8 cellular contexts compared by ENCODE assay signal in the genomic region with DNA sequence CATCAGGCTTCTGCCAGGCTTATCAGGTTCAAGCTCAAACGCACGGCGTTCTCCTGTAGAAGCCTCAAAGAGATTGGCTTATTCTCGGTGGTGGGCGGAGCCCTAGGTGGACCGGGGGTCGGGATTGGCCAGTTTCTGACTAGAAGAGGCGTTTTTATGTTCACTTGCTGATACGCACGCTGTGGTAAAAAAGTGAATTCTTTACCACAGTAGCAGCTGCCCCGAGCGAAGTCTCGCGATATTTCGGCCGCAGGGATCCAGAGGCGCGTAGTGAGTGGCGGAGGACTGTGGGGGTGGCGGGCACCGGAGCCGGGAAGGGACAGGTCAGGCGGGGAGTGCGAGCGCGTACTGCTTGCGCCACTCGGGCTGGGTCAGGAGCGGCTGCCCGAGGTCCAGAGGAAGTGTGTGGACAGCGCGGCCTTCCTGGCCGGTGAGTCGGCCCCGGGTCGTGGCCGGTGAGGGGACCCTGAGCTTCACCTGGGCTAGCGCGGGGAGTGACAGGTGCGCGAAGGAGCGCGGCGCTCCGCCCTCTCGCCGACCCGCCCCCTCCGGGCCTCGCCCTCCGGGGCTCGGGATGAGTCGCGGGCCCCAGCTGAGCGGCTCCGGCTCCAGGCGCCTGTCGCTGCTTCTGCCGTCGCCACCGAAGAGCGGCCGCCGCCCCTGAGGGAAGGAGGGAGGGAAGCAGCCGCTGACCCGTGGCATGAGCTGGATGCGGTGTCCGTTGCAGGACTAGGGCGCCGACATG. TPM values are rescaled to one million over a fixed set of nuclear protein-coding genes. Genes with fewer than 3 reads are reported as not detected.
DNase-seq lines count a peak whose midpoint lies in the region; ATAC-seq and TF ChIP-seq lines count a peak whose summit lies in the region.

A gene with protein sequence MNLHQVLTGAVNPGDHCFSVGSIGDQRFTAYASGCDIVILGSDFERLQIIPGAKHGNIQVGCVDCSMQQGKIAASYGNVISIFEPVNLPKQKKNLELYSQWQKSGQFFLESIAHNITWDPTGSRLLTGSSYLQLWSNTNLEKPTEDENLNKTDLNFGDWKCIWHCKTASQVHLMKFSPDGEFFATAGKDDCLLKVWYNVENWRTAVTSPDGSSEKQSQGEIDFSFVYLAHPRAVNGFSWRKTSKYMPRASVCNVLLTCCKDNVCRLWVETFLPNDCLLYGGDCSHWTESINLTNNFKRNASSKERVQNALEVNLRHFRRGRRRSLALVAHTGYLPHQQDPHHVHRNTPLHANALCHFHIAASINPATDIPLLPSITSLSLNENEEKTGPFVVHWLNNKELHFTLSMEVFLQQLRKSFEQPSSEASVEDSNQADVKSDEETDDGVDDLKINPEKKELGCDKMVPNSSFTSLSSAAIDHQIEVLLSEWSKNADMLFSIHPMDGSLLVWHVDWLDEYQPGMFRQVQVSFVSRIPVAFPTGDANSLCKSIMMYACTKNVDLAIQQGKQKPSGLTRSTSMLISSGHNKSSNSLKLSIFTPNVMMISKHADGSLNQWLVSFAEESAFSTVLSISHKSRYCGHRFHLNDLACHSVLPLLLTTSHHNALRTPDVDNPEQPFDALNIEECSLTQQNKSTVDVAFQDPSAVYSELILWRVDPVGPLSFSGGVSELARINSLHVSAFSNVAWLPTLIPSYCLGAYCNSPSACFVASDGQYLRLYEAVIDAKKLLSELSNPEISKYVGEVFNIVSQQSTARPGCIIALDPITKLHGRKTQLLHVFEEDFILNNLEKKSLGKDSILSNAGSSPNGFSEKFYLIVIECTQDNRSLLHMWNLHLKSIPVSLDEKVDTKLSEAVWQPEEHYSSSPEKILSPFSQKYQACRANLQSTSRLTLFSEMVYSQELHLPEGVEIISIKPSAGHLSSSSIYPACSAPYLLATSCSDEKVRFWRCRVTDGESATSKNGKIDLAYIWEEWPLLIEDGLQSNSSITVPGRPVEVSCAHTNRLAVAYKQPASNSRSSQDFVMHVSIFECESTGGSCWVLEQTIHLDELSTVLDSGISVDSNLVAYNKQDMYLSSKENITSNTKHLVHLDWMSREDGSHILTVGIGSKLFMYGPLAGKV (N-terminal part only) (plus strand): TSS at position 260 of the 745 bp plus-strand sequence. CDS start 483 bp downstream, at position 743.

- peak; percentile 83 for ATAC-seq in GM21528 (IDR thresholded peaks at IDR 0.05; ENCODE audit: low FRiP score, unreplicated experiment)
- peak; percentile 95 for ATAC-seq in IMR-90 (ENCODE audit: low read depth)

- H3K4me2 ChIP-seq in IMR-90 (ENCODE audit: low read depth, low read length) = peak within 1 kb of the TSS; percentile 94

- H3K36me3 ChIP-seq in IMR-90 (ENCODE audit: control insufficient read depth, insufficient read depth, low read length) = no peaks in the 10 kb centered on the region

- no peak for TF ChIP-seq RAD21 in IMR-90 (IDR thresholded peaks at IDR 0.05; ENCODE audit: low read length)

- peak; percentile 75 for TF ChIP-seq POLR2A in IMR-90 (IDR thresholded peaks at IDR 0.05; ENCODE audit: low read depth, low read length)

- intact Hi-C loops in IMR-90 (cut with micrococcal nuclease) = no loop called here

- H3K27me3 ChIP-seq in IMR-90 (ENCODE audit: control insufficient read depth, insufficient read depth, low read length) = no peaks in the 10 kb centered on the region

- H3K4ac ChIP-seq in IMR-90 (ENCODE audit: low read depth, low read length) = peak within 1 kb of the TSS; percentile 81

- H3K79me1 ChIP-seq in IMR-90 (ENCODE audit: low read depth in 1 of 2, low read length in 2 of 2) = peaks cover 0 to 14% of the 10 kb centered on the region in 2 experiments; a peak in 2 of 4 replicates

- peak within 1 kb of the TSS; percentile 98 for H3K4me3 ChIP-seq in IMR-90 (ENCODE audit: insufficient read depth, low read depth, low read length)

- peak within 1 kb of the TSS; percentile 100 for H2AFZ ChIP-seq in IMR-90 (replicated peaks; ENCODE audit: low read length, poor library complexity)

- no peaks in the 10 kb centered on the region for H3K9me3 ChIP-seq in IMR-90 (ENCODE audit: control insufficient read depth, insufficient read depth, low read length)

- H3K14ac ChIP-seq in IMR-90 (replicated peaks; ENCODE audit: low read depth, low read length) = peak within 1 kb of the TSS; percentile 75

- peak within 1 kb of the TSS; percentile 83 for H4K91ac ChIP-seq in IMR-90 (ENCODE audit: insufficient read depth, low read depth, low read length)

- peak within 1 kb of the TSS; percentile 36 for H3K18ac ChIP-seq in IMR-90 (ENCODE audit: low read depth, low read length)

- peak within 1 kb of the TSS; percentile 87 for H4K5ac ChIP-seq in IMR-90 (ENCODE audit: low read depth, low read length)

- POLR2A ChIA-PET in IMR-90 (lab: Charles Lee; ENCODE audit: unreplicated experiment) = interaction anchor here (0.6 to 1.0 kb wide), 2 partner anchors 107 to 245 kb away, joined by 4 to 6 read pairs; no protein-coding TSS in a partner anchor

- peak within 1 kb of the TSS; percentile 79 for H2BK20ac ChIP-seq in IMR-90 (ENCODE audit: low read depth, low read length)

- no peaks in the 10 kb centered on the region for H4K20me1 ChIP-seq in IMR-90 (ENCODE audit: insufficient read depth, low read length)

- in situ Hi-C loops in IMR-90 (cut with MboI; ENCODE audit: low sequenced_read_pairs) = no loop called here

- peak within 1 kb of the TSS; percentile 82 for H2BK120ac ChIP-seq in IMR-90 (ENCODE audit: low read depth, low read length)

- TF ChIP-seq CTCF in IMR-90 (conservative IDR thresholded peaks at IDR 0.05; ENCODE audit: low read depth, low read length) = no peak

- no peaks in the 10 kb centered on the region for H3K9me1 ChIP-seq in IMR-90 (ENCODE audit: insufficient read depth, low read length)

- DNase-seq in D341Med (ENCODE audit: low spot score) (peak; percentile 89), IMR-90 (peak; percentile 99), OCI-M1 (lab: John Stamatoyannopoulos, UW) (peak; percentile 93), activated T-cell treated with anti-CD3 and anti-CD28 coated beads for 24 hours (ENCODE audit: low read depth) (peak; percentile 96), epidermal melanocyte (ENCODE audit: insufficient read length, low spot score) (peak; percentile 46), middle frontal gyrus (ENCODE audit: extremely low spot score, low spot score) (peak; percentile 99)
- peak; percentile 91 to 94 for DNase-seq in stimulated activated CD8-positive, alpha-beta memory T cell treated with anti-CD3 and anti-CD28 coated beads, Interleukin-2, amount 100 ng/mL, for 48 hours (ENCODE audit: low read depth in 2 of 2)

- dilution Hi-C loops in IMR-90 (cut with HindIII; ENCODE audit: low sequenced_read_pairs, unreplicated experiment) = no loop called here

- H3K27ac ChIP-seq in IMR-90 (ENCODE audit: insufficient read depth, low read length) = peak within 1 kb of the TSS; percentile 87

- no peaks in the 10 kb centered on the region for H3K4me1 ChIP-seq in IMR-90 (ENCODE audit: control insufficient read depth, insufficient read depth, low read length)

- H2AK9ac ChIP-seq in IMR-90 (replicated peaks; ENCODE audit: low read depth, low read length, poor library complexity) = peak within 1 kb of the TSS; percentile 95

- peak within 1 kb of the TSS; percentile 71; the same call in 2 of the 3 replicates for H2BK15ac ChIP-seq in IMR-90 (ENCODE audit: low read depth, low read length)

- CTCF ChIA-PET in IMR-90 (lab: Yijun Ruan, JAX) = interaction anchor here (0.6 to 0.8 kb wide), 3 partner anchors 341 to 448 kb away, joined by 3 read pairs; no protein-coding TSS in a partner anchor

- BruUV-seq in IMR-90 (replicated peaks; lab: Mats Ljungman, UMichigan) = no TSS peak

- H3K9ac ChIP-seq in IMR-90 (ENCODE audit: low read depth, low read length) = peak within 1 kb of the TSS; percentile 94

- H4K8ac ChIP-seq in IMR-90 (ENCODE audit: low read depth in 2 of 2, low read length in 2 of 2) = peak within 1 kb of the TSS; percentile 73 to 96

- peak within 1 kb of the TSS; percentile 76 for H3K56ac ChIP-seq in IMR-90 (ENCODE audit: extremely low read depth, insufficient read depth, low read length)

- peak within 1 kb of the TSS; percentile 89; the same call in 1 of the 2 replicates for H3K23ac ChIP-seq in IMR-90 (ENCODE audit: low read depth, low read length)

- H2BK5ac ChIP-seq in IMR-90 (ENCODE audit: low read depth, low read length, poor library complexity, severe bottlenecking) = peak within 1 kb of the TSS; percentile 79

- no peak within 1 kb of the TSS for H2AK5ac ChIP-seq in IMR-90 (ENCODE audit: low read depth, low read length)

- WGBS in IMR-90 (ENCODE audit: extremely low coverage in 2 of 2, insufficient read length in 1 of 2), 2 experiments = 1% methylated on average over 22 of the region's 70 CpGs; no CpG with 5 or more reads in 1 of the 2 experiments

TF ChIP-seq in IMR-90, 13 proteins besides CTCF, POLR2A, EP300 and RAD21 (continues in another document):
- TF ChIP-seq RFX5 (IDR thresholded peaks at IDR 0.05; ENCODE audit: low read depth, low read length) (no peak), BHLHE40 (IDR thresholded peaks at IDR 0.05; ENCODE audit: low read depth, low read length) (0 out of 2 replicates have a peak, but pooled peaks have one; percentile 8), MAFK (IDR thresholded peaks at IDR 0.05; ENCODE audit: low read depth, low read length) (no peak), CHD1 (IDR thresholded peaks at IDR 0.05; ENCODE audit: low read depth, low read length) (no peak), RCOR1 (IDR thresholded peaks at IDR 0.05; ENCODE audit: insufficient replicate concordance, low read length) (no peak), CEBPB (IDR thresholded peaks at IDR 0.05; ENCODE audit: low read depth, low read length) (peak; percentile 66), SMC3 (IDR thresholded peaks at IDR 0.05; ENCODE audit: low read depth, low read length) (no peak), MAZ (IDR thresholded peaks at IDR 0.05; ENCODE audit: borderline replicate concordance, low read depth, low read length) (peak; percentile 30; the same call in 1 of the 2 replicates)
- TF ChIP-seq, protein P1, sequence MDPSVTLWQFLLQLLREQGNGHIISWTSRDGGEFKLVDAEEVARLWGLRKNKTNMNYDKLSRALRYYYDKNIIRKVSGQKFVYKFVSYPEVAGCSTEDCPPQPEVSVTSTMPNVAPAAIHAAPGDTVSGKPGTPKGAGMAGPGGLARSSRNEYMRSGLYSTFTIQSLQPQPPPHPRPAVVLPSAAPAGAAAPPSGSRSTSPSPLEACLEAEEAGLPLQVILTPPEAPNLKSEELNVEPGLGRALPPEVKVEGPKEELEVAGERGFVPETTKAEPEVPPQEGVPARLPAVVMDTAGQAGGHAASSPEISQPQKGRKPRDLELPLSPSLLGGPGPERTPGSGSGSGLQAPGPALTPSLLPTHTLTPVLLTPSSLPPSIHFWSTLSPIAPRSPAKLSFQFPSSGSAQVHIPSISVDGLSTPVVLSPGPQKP (IDR thresholded peaks at IDR 0.05; ENCODE audit: borderline replicate concordance, low read depth, low read length) = no peak

RNA-seq across cellular contexts. Expression of the gene that starts here (rescaled TPM):
- total RNA-seq in IMR-90 (2012; rRNA removed) = 21.5 and 38.0 TPM in 2 replicates
- 6.6 and 8.1 TPM in 2 replicates for polyA plus RNA-seq in IMR-90 (2012; rRNA removed)
- polyA plus RNA-seq in IMR-90 (2012; cell fraction: cytosol; rRNA removed) = 0.99 and 1.6 TPM in 2 replicates
- 1.4 and 12.8 TPM in 2 replicates for polyA plus RNA-seq in IMR-90 (2012; cell fraction: nucleus; rRNA removed; ENCODE audit: low replicate concordance)

Comparison
In these comparisons a context has a peak if more than half of its experiments do, and no peak if none do; other contexts are left out.
1. Peak in every context shown above with its lines: DNase-seq, ATAC-seq, H3K4me3 ChIP-seq and H3K27ac ChIP-seq.
2. DNase-seq: peak in every context shown above with its lines; median percentile 99 in IMR-90; 99 in middle frontal gyrus; 96 in activated T-cell treated with anti-CD3 and anti-CD28 coated beads for 24 hours; 93 in OCI-M1; 92 in stimulated activated CD8-positive, alpha-beta memory T cell treated with anti-CD3 and anti-CD28 coated beads, Interleukin-2, amount 100 ng/mL, for 48 hours; 89 in D341Med; 46 in epidermal melanocyte.